ENCODE assay signal across 2 cellular contexts in the genomic region with DNA sequence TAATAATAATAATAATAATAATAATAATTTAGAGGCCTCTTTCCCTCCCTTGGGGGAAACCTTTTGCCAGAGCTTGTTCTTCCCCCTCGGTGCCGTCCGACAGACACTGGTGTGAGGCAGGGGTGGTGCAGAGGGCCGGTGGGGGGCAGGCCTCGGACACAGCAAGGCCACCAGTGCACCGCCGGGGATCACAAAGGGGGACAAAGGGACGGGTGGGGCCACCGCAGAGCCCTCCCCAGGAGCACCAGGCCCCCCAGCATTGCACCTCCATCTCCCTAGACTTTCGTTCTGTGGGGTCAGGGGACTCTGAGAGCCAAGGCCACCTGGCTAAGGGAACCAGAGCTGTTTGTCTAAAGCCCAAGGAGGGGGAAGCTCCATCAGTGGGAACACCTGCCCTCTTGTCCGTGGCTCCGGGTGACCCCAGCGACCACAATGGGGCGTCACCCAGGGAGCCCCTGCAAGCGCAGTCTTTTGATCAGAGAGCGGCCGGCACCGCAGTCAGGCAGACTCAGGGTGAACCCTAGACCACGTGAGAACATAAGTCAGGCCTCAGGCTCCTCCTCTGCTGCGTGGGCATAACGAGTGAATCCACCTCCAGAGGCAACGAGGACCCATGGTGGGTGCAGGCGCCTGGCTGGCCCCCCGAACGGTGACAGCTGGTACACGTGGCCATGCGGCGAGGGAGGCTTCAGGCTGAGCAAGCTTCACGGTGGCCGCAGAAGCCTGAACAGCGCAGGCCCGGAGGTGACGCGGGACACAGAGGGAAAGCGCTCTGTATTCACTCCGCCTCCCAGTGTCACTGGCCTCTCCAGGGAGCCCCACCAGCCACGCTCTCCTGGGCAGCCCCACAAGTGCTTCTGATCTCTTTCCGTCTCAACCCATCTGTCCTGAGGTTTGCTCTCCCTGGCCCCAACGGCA.
TF ChIP-seq lines count a peak whose summit lies in the region.

No MANE protein-coding gene starts in this region.

TF ChIP-seq in HepG2, 621 proteins besides CTCF, POLR2A, EP300 and RAD21:
- TF ChIP-seq SAP130 (CRISPR knock-in tag; IDR thresholded peaks at IDR 0.05; ENCODE audit: low read depth) (0 out of 2 replicates have a peak, but pooled peaks have one; percentile 24), PHF5A (CRISPR knock-in tag; IDR thresholded peaks at IDR 0.05; ENCODE audit: low read depth, unreplicated experiment) (no peak), GABPB1 (CRISPR knock-in tag; IDR thresholded peaks at IDR 0.05) (peak; percentile 27; the same call in 1 of the 2 replicates), TBX2 (CRISPR knock-in tag; IDR thresholded peaks at IDR 0.05; ENCODE audit: borderline replicate concordance) (no peak), ZNF687 (CRISPR knock-in tag; IDR thresholded peaks at IDR 0.05) (peak; percentile 57), KDM2A (CRISPR knock-in tag; IDR thresholded peaks at IDR 0.05; ENCODE audit: borderline replicate concordance, low read depth) (no peak), ZNF713 (CRISPR knock-in tag; IDR thresholded peaks at IDR 0.05) (no peak), RNF2 (conservative IDR thresholded peaks at IDR 0.05; ENCODE audit: low read depth) (no peak), ELF3 (CRISPR knock-in tag; IDR thresholded peaks at IDR 0.05) (no peak)
- TF ChIP-seq, protein P1, sequence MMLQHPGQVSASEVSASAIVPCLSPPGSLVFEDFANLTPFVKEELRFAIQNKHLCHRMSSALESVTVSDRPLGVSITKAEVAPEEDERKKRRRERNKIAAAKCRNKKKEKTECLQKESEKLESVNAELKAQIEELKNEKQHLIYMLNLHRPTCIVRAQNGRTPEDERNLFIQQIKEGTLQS (CRISPR knock-in tag; IDR thresholded peaks at IDR 0.05) = no peak

TF ChIP-seq in IMR-90, 13 proteins besides CTCF, POLR2A, EP300 and RAD21:
- no peak for TF ChIP-seq BHLHE40 (IDR thresholded peaks at IDR 0.05; ENCODE audit: low read depth, low read length)
- TF ChIP-seq CEBPB (IDR thresholded peaks at IDR 0.05; ENCODE audit: low read depth, low read length) = no peak
- no peak for TF ChIP-seq NFE2L2 (IDR thresholded peaks at IDR 0.05; ENCODE audit: low read depth, low read length)
- TF ChIP-seq, protein P2, sequence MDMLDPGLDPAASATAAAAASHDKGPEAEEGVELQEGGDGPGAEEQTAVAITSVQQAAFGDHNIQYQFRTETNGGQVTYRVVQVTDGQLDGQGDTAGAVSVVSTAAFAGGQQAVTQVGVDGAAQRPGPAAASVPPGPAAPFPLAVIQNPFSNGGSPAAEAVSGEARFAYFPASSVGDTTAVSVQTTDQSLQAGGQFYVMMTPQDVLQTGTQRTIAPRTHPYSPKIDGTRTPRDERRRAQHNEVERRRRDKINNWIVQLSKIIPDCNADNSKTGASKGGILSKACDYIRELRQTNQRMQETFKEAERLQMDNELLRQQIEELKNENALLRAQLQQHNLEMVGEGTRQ (IDR thresholded peaks at IDR 0.05; ENCODE audit: low read depth, low read length) = no peak
- TF ChIP-seq RCOR1 (IDR thresholded peaks at IDR 0.05; ENCODE audit: insufficient replicate concordance, low read length) = no peak
- no peak for TF ChIP-seq SMC3 (IDR thresholded peaks at IDR 0.05; ENCODE audit: low read depth, low read length)
- no peak for TF ChIP-seq MAFK (IDR thresholded peaks at IDR 0.05; ENCODE audit: low read depth, low read length)
